In genomic region chr22:31064369-31064768, GRCh38 we compare ENCODE assay signal across 1 cellular context.
TF ChIP-seq lines count a peak whose summit lies in the region.

No MANE protein-coding gene starts in this region.

TF ChIP-seq in GM12878, 131 proteins besides CTCF, POLR2A, EP300 and RAD21:
- TF ChIP-seq NBN (IDR thresholded peaks at IDR 0.05) (no peak), MEF2B (IDR thresholded peaks at IDR 0.05; ENCODE audit: partially characterized antibody, poor library complexity, severe bottlenecking) (no peak), NR2F1 (conservative IDR thresholded peaks at IDR 0.05) (no peak), NR2C1 (IDR thresholded peaks at IDR 0.05) (no peak), SMARCA5 (IDR thresholded peaks at IDR 0.05) (no peak), FOS (IDR thresholded peaks at IDR 0.05; ENCODE audit: borderline replicate concordance, extremely low read depth, insufficient read length) (no peak), HDAC2 (IDR thresholded peaks at IDR 0.05) (no peak), RBBP5 (conservative IDR thresholded peaks at IDR 0.05) (no peak), ASH2L (IDR thresholded peaks at IDR 0.05; ENCODE audit: borderline replicate concordance, low read depth) (no peak), ZNF217 (IDR thresholded peaks at IDR 0.05) (no peak), MAX (IDR thresholded peaks at IDR 0.05; ENCODE audit: low read depth, low read length) (no peak), PKNOX1 (IDR thresholded peaks at IDR 0.05) (no peak), YY1 (IDR thresholded peaks at IDR 0.05; ENCODE audit: low read depth, low read length) (no peak), RUNX3 (IDR thresholded peaks at IDR 0.05; ENCODE audit: low read length) (no peak)
- TF ChIP-seq, protein P1, sequence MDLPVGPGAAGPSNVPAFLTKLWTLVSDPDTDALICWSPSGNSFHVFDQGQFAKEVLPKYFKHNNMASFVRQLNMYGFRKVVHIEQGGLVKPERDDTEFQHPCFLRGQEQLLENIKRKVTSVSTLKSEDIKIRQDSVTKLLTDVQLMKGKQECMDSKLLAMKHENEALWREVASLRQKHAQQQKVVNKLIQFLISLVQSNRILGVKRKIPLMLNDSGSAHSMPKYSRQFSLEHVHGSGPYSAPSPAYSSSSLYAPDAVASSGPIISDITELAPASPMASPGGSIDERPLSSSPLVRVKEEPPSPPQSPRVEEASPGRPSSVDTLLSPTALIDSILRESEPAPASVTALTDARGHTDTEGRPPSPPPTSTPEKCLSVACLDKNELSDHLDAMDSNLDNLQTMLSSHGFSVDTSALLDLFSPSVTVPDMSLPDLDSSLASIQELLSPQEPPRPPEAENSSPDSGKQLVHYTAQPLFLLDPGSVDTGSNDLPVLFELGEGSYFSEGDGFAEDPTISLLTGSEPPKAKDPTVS (IDR thresholded peaks at IDR 0.05; ENCODE audit: low read depth, low read length), result no peak
- TF ChIP-seq, protein P2, sequence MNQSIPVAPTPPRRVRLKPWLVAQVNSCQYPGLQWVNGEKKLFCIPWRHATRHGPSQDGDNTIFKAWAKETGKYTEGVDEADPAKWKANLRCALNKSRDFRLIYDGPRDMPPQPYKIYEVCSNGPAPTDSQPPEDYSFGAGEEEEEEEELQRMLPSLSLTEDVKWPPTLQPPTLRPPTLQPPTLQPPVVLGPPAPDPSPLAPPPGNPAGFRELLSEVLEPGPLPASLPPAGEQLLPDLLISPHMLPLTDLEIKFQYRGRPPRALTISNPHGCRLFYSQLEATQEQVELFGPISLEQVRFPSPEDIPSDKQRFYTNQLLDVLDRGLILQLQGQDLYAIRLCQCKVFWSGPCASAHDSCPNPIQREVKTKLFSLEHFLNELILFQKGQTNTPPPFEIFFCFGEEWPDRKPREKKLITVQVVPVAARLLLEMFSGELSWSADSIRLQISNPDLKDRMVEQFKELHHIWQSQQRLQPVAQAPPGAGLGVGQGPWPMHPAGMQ (IDR thresholded peaks at IDR 0.05; ENCODE audit: borderline replicate concordance), result no peak
- TF ChIP-seq, protein P3, sequence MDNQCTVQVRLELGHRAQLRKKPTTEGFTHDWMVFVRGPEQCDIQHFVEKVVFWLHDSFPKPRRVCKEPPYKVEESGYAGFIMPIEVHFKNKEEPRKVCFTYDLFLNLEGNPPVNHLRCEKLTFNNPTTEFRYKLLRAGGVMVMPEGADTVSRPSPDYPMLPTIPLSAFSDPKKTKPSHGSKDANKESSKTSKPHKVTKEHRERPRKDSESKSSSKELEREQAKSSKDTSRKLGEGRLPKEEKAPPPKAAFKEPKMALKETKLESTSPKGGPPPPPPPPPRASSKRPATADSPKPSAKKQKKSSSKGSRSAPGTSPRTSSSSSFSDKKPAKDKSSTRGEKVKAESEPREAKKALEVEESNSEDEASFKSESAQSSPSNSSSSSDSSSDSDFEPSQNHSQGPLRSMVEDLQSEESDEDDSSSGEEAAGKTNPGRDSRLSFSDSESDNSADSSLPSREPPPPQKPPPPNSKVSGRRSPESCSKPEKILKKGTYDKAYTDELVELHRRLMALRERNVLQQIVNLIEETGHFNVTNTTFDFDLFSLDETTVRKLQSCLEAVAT (IDR thresholded peaks at IDR 0.05), result no peak
- TF ChIP-seq, protein P4, sequence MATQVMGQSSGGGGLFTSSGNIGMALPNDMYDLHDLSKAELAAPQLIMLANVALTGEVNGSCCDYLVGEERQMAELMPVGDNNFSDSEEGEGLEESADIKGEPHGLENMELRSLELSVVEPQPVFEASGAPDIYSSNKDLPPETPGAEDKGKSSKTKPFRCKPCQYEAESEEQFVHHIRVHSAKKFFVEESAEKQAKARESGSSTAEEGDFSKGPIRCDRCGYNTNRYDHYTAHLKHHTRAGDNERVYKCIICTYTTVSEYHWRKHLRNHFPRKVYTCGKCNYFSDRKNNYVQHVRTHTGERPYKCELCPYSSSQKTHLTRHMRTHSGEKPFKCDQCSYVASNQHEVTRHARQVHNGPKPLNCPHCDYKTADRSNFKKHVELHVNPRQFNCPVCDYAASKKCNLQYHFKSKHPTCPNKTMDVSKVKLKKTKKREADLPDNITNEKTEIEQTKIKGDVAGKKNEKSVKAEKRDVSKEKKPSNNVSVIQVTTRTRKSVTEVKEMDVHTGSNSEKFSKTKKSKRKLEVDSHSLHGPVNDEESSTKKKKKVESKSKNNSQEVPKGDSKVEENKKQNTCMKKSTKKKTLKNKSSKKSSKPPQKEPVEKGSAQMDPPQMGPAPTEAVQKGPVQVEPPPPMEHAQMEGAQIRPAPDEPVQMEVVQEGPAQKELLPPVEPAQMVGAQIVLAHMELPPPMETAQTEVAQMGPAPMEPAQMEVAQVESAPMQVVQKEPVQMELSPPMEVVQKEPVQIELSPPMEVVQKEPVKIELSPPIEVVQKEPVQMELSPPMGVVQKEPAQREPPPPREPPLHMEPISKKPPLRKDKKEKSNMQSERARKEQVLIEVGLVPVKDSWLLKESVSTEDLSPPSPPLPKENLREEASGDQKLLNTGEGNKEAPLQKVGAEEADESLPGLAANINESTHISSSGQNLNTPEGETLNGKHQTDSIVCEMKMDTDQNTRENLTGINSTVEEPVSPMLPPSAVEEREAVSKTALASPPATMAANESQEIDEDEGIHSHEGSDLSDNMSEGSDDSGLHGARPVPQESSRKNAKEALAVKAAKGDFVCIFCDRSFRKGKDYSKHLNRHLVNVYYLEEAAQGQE (IDR thresholded peaks at IDR 0.05; ENCODE audit: low read depth, low read length), result no peak
- TF ChIP-seq, protein P5, sequence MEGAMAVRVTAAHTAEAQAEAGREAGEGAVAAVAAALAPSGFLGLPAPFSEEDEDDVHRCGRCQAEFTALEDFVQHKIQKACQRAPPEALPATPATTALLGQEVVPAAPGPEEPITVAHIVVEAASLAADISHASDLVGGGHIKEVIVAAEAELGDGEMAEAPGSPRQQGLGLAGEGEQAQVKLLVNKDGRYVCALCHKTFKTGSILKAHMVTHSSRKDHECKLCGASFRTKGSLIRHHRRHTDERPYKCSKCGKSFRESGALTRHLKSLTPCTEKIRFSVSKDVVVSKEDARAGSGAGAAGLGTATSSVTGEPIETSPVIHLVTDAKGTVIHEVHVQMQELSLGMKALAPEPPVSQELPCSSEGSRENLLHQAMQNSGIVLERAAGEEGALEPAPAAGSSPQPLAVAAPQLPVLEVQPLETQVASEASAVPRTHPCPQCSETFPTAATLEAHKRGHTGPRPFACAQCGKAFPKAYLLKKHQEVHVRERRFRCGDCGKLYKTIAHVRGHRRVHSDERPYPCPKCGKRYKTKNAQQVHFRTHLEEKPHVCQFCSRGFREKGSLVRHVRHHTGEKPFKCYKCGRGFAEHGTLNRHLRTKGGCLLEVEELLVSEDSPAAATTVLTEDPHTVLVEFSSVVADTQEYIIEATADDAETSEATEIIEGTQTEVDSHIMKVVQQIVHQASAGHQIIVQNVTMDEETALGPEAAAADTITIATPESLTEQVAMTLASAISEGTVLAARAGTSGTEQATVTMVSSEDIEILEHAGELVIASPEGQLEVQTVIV (IDR thresholded peaks at IDR 0.05; ENCODE audit: borderline replicate concordance, partially characterized antibody), result no peak
TF ChIP-seq in GM12878: peak in this region for 0.
